8 cellular contexts compared by ENCODE assay signal in the genomic region with DNA sequence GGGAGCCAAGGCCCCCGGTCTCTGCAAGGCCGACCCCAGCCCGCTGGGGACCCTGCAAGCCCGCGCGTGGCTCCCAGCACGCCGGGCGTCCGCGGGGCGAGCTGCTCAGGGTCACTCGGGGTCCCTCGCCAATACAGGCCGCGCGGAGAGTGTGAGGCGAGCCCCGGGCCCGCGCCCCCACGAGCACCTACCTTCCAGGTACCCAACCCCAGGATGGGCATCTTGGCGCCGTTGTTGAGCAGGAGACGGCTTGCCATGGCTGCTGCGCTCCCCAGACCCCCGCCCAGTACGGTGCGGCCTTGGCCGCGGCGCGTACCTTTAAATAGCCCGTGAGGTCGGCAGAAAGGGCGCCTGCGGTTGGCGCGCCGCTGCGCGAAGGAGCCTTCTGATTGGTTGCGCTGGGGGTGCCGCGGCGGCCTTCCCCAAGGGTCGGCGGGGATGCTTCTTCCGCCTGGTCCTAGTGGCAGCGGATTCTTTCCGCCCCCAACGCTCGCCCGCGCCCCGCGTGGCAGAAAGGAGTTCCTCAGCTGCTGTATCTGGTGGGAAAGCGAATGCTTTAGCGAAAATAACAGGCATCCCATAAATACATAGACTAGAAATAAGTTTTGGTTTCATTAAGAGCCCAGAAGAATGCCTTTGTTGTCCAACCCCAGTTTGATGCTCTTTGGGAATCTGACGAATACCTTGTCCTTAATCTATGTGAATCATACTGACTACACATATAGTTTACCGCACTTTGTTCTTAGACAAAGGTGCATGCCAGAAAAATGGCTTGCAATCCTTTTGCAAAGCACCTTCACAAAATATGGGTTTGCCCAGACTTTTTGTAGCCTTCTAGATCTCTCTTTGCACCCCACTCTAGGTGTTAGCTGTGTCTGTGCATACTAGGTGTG. TPM values are rescaled to one million over a fixed set of nuclear protein-coding genes. Genes with fewer than 3 reads are reported as not detected.
A peak's percentile ranks its signal among the peaks of the same experiment; 100 is the strongest.
DNase-seq lines count a peak whose midpoint lies in the region; ATAC-seq and TF ChIP-seq lines count a peak whose summit lies in the region.

A gene (minus strand): TSS at position 295 of the 893 bp plus-strand sequence. CDS start 38 bp downstream, at position 257.

- H3K27me3 Mint-ChIP-seq in activated CD4-positive, alpha-beta T cell treated with anti-CD3 and anti-CD28 coated beads for 36 hours, result no peaks in the 10 kb centered on the region

- H3K27ac ChIP-seq in ACC112 (ENCODE audit: low read depth, low read length), result peak within 1 kb of the TSS; percentile 49

- POLR2A ChIA-PET in activated CD4-positive, alpha-beta T cell treated with anti-CD3 and anti-CD28 coated beads for 36 hours (lab: Charles Lee), result interaction anchor here (0.8 kb wide), 1 partner anchor 21 kb away, joined by 3 read pairs; no protein-coding TSS in a partner anchor

- H3K27me3 ChIP-seq in ACC112 (ENCODE audit: insufficient read depth, low read length), result no peaks in the 10 kb centered on the region

- peak within 1 kb of the TSS; percentile 83 for H3K4me3 Mint-ChIP-seq in activated CD4-positive, alpha-beta T cell treated with anti-CD3 and anti-CD28 coated beads for 36 hours

- H2AFZ ChIP-seq in ACC112 (ENCODE audit: low read length, unreplicated experiment), result peak within 1 kb of the TSS; percentile 76

- peaks cover 11% of the 10 kb centered on the region for H3K36me3 ChIP-seq in ACC112 (ENCODE audit: insufficient read depth, low read length)

- peaks cover 51% of the 10 kb centered on the region for H3K4me1 ChIP-seq in ACC112 (ENCODE audit: control insufficient read depth, insufficient read depth, low read length, unreplicated experiment)

- H3K36me3 Mint-ChIP-seq in activated CD4-positive, alpha-beta T cell treated with anti-CD3 and anti-CD28 coated beads for 36 hours (ENCODE audit: low read depth), result peaks cover 16% of the 10 kb centered on the region

- H3K4me1 Mint-ChIP-seq in activated CD4-positive, alpha-beta T cell treated with anti-CD3 and anti-CD28 coated beads for 36 hours, result peaks cover 51% of the 10 kb centered on the region

- H3K4me3 ChIP-seq in ACC112 (ENCODE audit: low read depth, low read length), result peak within 1 kb of the TSS; percentile 82
- H3K4me3 ChIP-seq in choroid plexus epithelial cell (ENCODE audit: low read depth, low read length), result peak within 1 kb of the TSS; percentile 87

- peak; percentile 71 for TF ChIP-seq CTCF in choroid plexus epithelial cell (conservative IDR thresholded peaks at IDR 0.05; ENCODE audit: low read depth, low read length)

- H3K79me2 ChIP-seq in ACC112 (ENCODE audit: control insufficient read depth, insufficient read depth, low read length, unreplicated experiment), result peaks cover 45% of the 10 kb centered on the region

- CTCF ChIA-PET in activated CD4-positive, alpha-beta T cell treated with anti-CD3 and anti-CD28 coated beads for 36 hours (lab: Charles Lee), result interaction anchor here (0.5 to 4.4 kb wide), 14 partner anchors 8 to 1518 kb away, joined by 3 to 30 read pairs (median 4); no protein-coding TSS in a partner anchor

- intact Hi-C loops in activated CD4-positive, alpha-beta T cell treated with anti-CD3 and anti-CD28 coated beads for 36 hours (cut with DNase I, micrococcal nuclease), result loop anchor here (1.0 to 5.0 kb wide), 7 partner anchors 27 to 1377 kb away; a partner anchor contains a TSS

- DNase-seq in NCI-H345 (lab: John Stamatoyannopoulos, UW) (peak; percentile 94), choroid plexus epithelial cell (ENCODE audit: low read depth) (peak; percentile 93), kidney glomerular epithelial cell (lab: John Stamatoyannopoulos, UW) (peak; percentile 73)
- DNase-seq in activated CD4-positive, alpha-beta T cell treated with anti-CD3 and anti-CD28 coated beads for 36 hours, result peak; percentile 94
- peak; percentile 61 to 81 (median 73) for DNase-seq in stimulated activated CD4-positive, alpha-beta T cell treated with anti-CD3 and anti-CD28 coated beads, Interleukin-1b, Interleukin-23, amount 100 ng/mL, for 24 hours (ENCODE audit: low read depth in 4 of 4, low spot score in 1 of 4)

- ATAC-seq in GM18867 (IDR thresholded peaks at IDR 0.05; ENCODE audit: unreplicated experiment) (peak; percentile 96), HG03097 (IDR thresholded peaks at IDR 0.05; ENCODE audit: low FRiP score, unreplicated experiment) (peak; percentile 95)
- peak; percentile 92 for ATAC-seq in activated CD4-positive, alpha-beta T cell treated with anti-CD3 and anti-CD28 coated beads for 36 hours

- H3K27ac Mint-ChIP-seq in activated CD4-positive, alpha-beta T cell treated with anti-CD3 and anti-CD28 coated beads for 36 hours, result peak within 1 kb of the TSS; percentile 76

- peaks cover 1% of the 10 kb centered on the region for H3K9me3 Mint-ChIP-seq in activated CD4-positive, alpha-beta T cell treated with anti-CD3 and anti-CD28 coated beads for 36 hours (ENCODE audit: low read depth)

RNA-seq across cellular contexts. Expression of the gene that starts here (rescaled TPM):
- total RNA-seq in activated CD4-positive, alpha-beta T cell treated with anti-CD3 and anti-CD28 coated beads for 36 hours, result 100 to 1,000 TPM in 1 of 2 experiments, 10 to 100 TPM in 1; 88.1 to 120 TPM

Comparison
In these comparisons a context has a peak if more than half of its experiments do, and no peak if none do; other contexts are left out.
1. Peak in every context shown above with its lines: DNase-seq, ATAC-seq, H3K4me3 ChIP-seq and H3K27ac ChIP-seq.